Comparison of ENCODE assay signal across 14 cellular contexts in the genomic region with DNA sequence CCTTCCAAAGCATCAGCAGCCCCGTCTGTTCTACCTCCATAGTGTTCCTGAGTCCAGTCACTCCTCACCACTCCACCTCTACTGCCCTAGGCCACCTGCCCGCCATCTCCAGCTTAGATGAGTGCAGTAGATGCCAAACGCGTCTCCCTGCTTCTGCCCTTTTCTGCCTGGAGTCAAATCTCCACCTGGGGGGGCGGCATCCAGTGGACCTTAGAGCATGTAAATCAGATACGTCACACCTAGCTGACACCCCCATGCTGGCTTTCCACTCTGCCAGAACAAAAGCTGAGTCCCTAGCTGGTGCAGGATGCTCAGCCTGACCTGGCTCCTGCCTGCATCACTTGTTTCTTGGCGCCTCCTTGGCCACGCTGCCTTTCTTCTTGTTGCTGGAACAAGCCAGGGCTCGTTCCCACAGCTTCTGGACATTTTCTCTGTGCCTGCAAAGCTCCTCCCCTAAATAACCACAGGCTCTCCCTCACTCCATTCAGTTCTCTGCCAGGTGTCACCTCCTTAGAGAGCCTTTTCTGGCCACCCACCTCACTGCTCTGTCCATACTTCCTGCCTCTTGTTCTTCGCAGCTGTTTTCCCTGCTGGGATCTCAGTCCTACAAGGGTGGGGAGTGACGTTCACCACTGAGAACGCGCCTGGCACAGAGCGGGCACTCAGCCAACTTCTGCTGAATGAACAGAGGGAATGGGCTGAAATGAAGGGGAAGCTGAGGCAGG. TPM values are rescaled to one million over a fixed set of nuclear protein-coding genes. Genes with fewer than 3 reads are reported as not detected.
A peak's percentile ranks its signal among the peaks of the same experiment; 100 is the strongest.
DNase-seq lines count a peak whose midpoint lies in the region; ATAC-seq and TF ChIP-seq lines count a peak whose summit lies in the region.
"Had no signal": no experiment of that assay in that cellular context is flagged by ENCODE, and none has a peak within 500 bp of the region (broad histone marks: within the 10 kb centered on the region; RNA-seq: fewer than 3 reads in every experiment).

No MANE protein-coding gene starts in this region.

- H3K36me3 ChIP-seq in SJCRH30, result peaks cover 43% of the 10 kb centered on the region

- H3K4me3 Mint-ChIP-seq in stimulated activated naive B cell treated with anti-CD40 and anti-IgM and Interleukin-4, amounts not matched to agents 10 μg/mL and 1 μg/mL and 100 μg/mL, for 72 hours, result no peak overlapping the region
- H3K4me3 Mint-ChIP-seq in natural killer cell, result no peak overlapping the region

- no peak for TF ChIP-seq CTCF in natural killer cell (IDR thresholded peaks at IDR 0.05)

- peaks cover 22% of the 10 kb centered on the region for H3K4me1 ChIP-seq in SJCRH30

- peak overlapping the region; percentile 46 for H3K27ac ChIP-seq in SJCRH30
- H3K27ac ChIP-seq: cardiac muscle cell had no signal

- no peaks in the 10 kb centered on the region for H3K9me3 Mint-ChIP-seq in stimulated activated naive B cell treated with anti-CD40 and anti-IgM and Interleukin-4, amounts not matched to agents 10 μg/mL and 1 μg/mL and 100 μg/mL, for 72 hours
- no peaks in the 10 kb centered on the region for H3K9me3 Mint-ChIP-seq in natural killer cell

- H3K4me1 Mint-ChIP-seq in stimulated activated naive B cell treated with anti-CD40 and anti-IgM and Interleukin-4, amounts not matched to agents 10 μg/mL and 1 μg/mL and 100 μg/mL, for 72 hours, result peaks cover 17 to 30% of the 10 kb centered on the region in 2 donors
- peaks cover 12 to 15% of the 10 kb centered on the region in 2 donors for H3K4me1 Mint-ChIP-seq in natural killer cell

- peak; percentile 2 for DNase-seq in NCI-H1092 treated with DMSO at 0.1 percent for 48 hours (lab: John Stamatoyannopoulos, UW)
- no peak for DNase-seq in NCI-H1092 (lab: John Stamatoyannopoulos, UW)
- peak; percentile 87 to 88 for DNase-seq in SJCRH30
- DNase-seq in hypothalamus (lab: John Stamatoyannopoulos, UW), result peak in 46 of 51 donors; percentile 21 to 90 (median 68)
- DNase-seq in stimulated activated naive B cell treated with anti-CD40 and anti-IgM and Interleukin-4, amounts not matched to agents 10 μg/mL and 1 μg/mL and 100 μg/mL, for 72 hours, result no peak
- DNase-seq in natural killer cell, result no peak
- DNase-seq in DMS114 treated with DMSO at 0.1 percent for 48 hours (lab: John Stamatoyannopoulos, UW; ENCODE audit: unreplicated experiment), result no peak
- DNase-seq: GF-D8, NCI-H226 had no signal

- no peaks in the 10 kb centered on the region for H3K9me3 ChIP-seq in SJCRH30 (replicated peaks)

- no peaks in the 10 kb centered on the region for H3K27me3 Mint-ChIP-seq in stimulated activated naive B cell treated with anti-CD40 and anti-IgM and Interleukin-4, amounts not matched to agents 10 μg/mL and 1 μg/mL and 100 μg/mL, for 72 hours
- H3K27me3 Mint-ChIP-seq in natural killer cell (ENCODE audit: low read depth in 2 of 2), result peaks cover 7 to 28% of the 10 kb centered on the region in 2 donors

- no peaks in the 10 kb centered on the region for H3K27me3 ChIP-seq in SJCRH30
- H3K27me3 ChIP-seq: cardiac muscle cell had no signal

- no peak for ATAC-seq in stimulated activated naive B cell treated with anti-CD40 and anti-IgM and Interleukin-4, amounts not matched to agents 10 μg/mL and 1 μg/mL and 100 μg/mL, for 72 hours (replicated peaks)
- ATAC-seq in GM18519 (IDR thresholded peaks at IDR 0.05; ENCODE audit: low FRiP score, unreplicated experiment) (no peak), natural killer cell (no peak)

- intact Hi-C loops in natural killer cell (cut with micrococcal nuclease), result no loop called here

- H3K36me3 Mint-ChIP-seq in stimulated activated naive B cell treated with anti-CD40 and anti-IgM and Interleukin-4, amounts not matched to agents 10 μg/mL and 1 μg/mL and 100 μg/mL, for 72 hours, result peaks cover 24% of the 10 kb centered on the region in 2 donors
- H3K36me3 Mint-ChIP-seq in natural killer cell, result no peaks in the 10 kb centered on the region

- no peak overlapping the region for H3K4me3 ChIP-seq in SJCRH30
- H3K4me3 ChIP-seq: cardiac muscle cell had no signal

- peak overlapping the region; percentile 2 for H3K27ac Mint-ChIP-seq in stimulated activated naive B cell treated with anti-CD40 and anti-IgM and Interleukin-4, amounts not matched to agents 10 μg/mL and 1 μg/mL and 100 μg/mL, for 72 hours
- H3K27ac Mint-ChIP-seq in natural killer cell, result no peak overlapping the region

RNA-seq across cellular contexts. Expression of gene DDR1, which starts 5.8 kb away (rescaled TPM):
- 73.2 and 80.9 TPM in 2 replicates for total RNA-seq in SJCRH30 (2014; rRNA removed; shearing (Covaris generic))
- 1 to 10 TPM; 2.6 to 7.4 (median 5.2) TPM for total RNA-seq in natural killer cell

RNA-seq across cellular contexts. Expression of gene GTF2H4, which starts 17.9 kb away (rescaled TPM):
- total RNA-seq in SJCRH30 (2014; rRNA removed; shearing (Covaris generic)), result 15.1 and 24.2 TPM in 2 replicates
- 10 to 100 TPM; 13.5 to 17.9 (median 15.7) TPM for total RNA-seq in natural killer cell

RNA-seq across cellular contexts. Expression of gene VARS2, which starts 24.0 kb away (rescaled TPM):
- 21.3 and 23.5 TPM in 2 replicates for total RNA-seq in SJCRH30 (2014; rRNA removed; shearing (Covaris generic))
- 10 to 100 TPM; 16.9 to 36.7 (median 24.5) TPM for total RNA-seq in natural killer cell

RNA-seq across cellular contexts. Expression of gene SFTA2, which starts 41.9 kb away (rescaled TPM):
- not detected in 2 replicates for total RNA-seq in SJCRH30 (2014; rRNA removed; shearing (Covaris generic))
- total RNA-seq in natural killer cell, result not detected
- total RNA-seq: cardiac muscle cell, glomerular endothelial cell, SK-MEL-5, subcutaneous adipose tissue had no signal

RNA-seq across cellular contexts. Expression of gene MUCL3, which starts 50.7 kb away (rescaled TPM):
- not detected in 2 replicates for total RNA-seq in SJCRH30 (2014; rRNA removed; shearing (Covaris generic))
- total RNA-seq in natural killer cell, result not detected
- total RNA-seq: cardiac muscle cell, glomerular endothelial cell, SK-MEL-5, subcutaneous adipose tissue had no signal

Comparison
In these comparisons a context has a peak if more than half of its experiments do, and no peak if none do; other contexts are left out.
1. DNase-seq: peak in NCI-H1092 treated with DMSO at 0.1 percent for 48 hours (single experiment), SJCRH30 (2 of 2) and hypothalamus (46 of 51); none in NCI-H1092 (single experiment), stimulated activated naive B cell treated with anti-CD40 and anti-IgM and Interleukin-4, amounts not matched to agents 10 μg/mL and 1 μg/mL and 100 μg/mL, for 72 hours (single experiment), natural killer cell (single experiment) and DMS114 treated with DMSO at 0.1 percent for 48 hours (single experiment).